10 cellular contexts compared by ENCODE assay signal in the genomic region with DNA sequence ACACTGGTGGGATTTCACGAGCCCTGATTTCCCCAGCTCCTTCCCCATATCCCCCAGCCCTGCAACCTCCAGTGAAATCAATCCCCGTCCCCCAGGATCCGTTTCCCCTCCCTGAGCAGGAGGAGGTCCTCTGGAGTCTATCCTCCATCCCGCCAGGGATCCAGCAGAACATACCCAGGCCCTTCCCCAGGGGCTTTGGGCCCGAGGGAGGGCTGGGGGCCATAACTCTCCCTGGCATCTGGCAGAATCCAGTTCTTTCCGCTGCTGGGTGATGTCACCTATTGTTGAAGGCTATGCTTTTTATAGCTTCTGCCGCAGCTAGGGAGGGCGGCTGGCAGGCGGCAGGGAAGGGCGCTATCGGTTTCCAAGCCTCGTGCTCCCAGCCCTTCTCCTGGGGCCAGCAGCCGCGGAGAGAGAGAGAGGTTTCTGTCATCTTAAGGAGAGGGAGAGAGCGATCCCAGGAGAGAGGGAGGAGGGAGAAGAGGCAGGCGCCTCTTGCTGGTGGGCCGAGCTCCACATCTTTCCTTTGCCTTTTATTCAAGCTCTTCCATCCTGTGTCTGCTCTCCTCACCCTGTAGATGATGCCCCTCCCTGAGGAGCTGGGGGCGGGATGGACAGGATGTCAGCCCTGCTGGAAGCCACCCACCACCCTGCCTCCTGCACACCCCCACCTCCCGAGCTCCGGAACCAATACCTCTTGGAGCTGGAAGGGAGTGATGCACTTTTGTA.
DNase-seq lines count a peak whose midpoint lies in the region; ATAC-seq, FAIRE-seq and TF ChIP-seq lines count a peak whose summit lies in the region.
"Had no signal": no experiment of that assay in that cellular context is flagged by ENCODE, and none has a peak within 500 bp of the region (broad histone marks: within the 10 kb centered on the region; RNA-seq: fewer than 3 reads in every experiment).

No MANE protein-coding gene starts in this region.

- no peak overlapping the region for H3K4me2 ChIP-seq in HepG2 (ENCODE audit: low read depth, low read length)

- H3K27me3 Mint-ChIP-seq in type B pancreatic cell = peaks cover 7% of the 10 kb centered on the region

- H3K27me3 ChIP-seq in right lobe of liver = no peaks in the 10 kb centered on the region
- peaks cover 0 to 6% of the 10 kb centered on the region in 2 experiments; a peak in 1 of 5 replicates for H3K27me3 ChIP-seq in HepG2 (ENCODE audit: control insufficient read depth in 1 of 2, insufficient read depth in 2 of 2, low read length in 2 of 2)
- no peaks in the 10 kb centered on the region for H3K27me3 ChIP-seq in brain microvascular endothelial cell (replicated peaks)
- peaks cover 0 to 13% of the 10 kb centered on the region in 2 donors for H3K27me3 ChIP-seq in left lung
- H3K27me3 ChIP-seq in tibial nerve = no peaks in the 10 kb centered on the region
- H3K27me3 ChIP-seq: neutrophil had no signal

- 33% methylated on average over 10 of the region's 20 CpGs for WGBS in right lobe of liver (ENCODE audit: insufficient coverage, low coverage, low lambda C conversion rate, missing lambda C conversion rate)
- WGBS in HepG2 (ENCODE audit: low lambda C conversion rate) = 39% methylated on average over 17 of the region's 20 CpGs
- WGBS in tibial nerve, 2 donors = 35 to 41% methylated on average over 13 to 19 of the region's 20 CpGs

- ATAC-seq in right lobe of liver (peak; percentile 42 to 64 (median 50)), HepG2 (no peak), left lung (peak; percentile 54), GM18870 (IDR thresholded peaks at IDR 0.05; ENCODE audit: unreplicated experiment) (no peak)

- in situ Hi-C loops in HepG2 (cut with HindIII; ENCODE audit: extremely low pct_ligation_motif_present, low pct_unique_long_range_greater_than_20kb) (no loop called here), brain microvascular endothelial cell (cut with HindIII; ENCODE audit: low pct_ligation_motif_present, low sequenced_read_pairs) (no loop called here)

- H3K36me3 Mint-ChIP-seq in type B pancreatic cell = no peaks in the 10 kb centered on the region

- POLR2A ChIA-PET in HepG2 (lab: Yijun Ruan, JAX) = no interaction called here

- TF ChIP-seq CTCF in right lobe of liver (IDR thresholded peaks at IDR 0.05) = no peak
- no peak for TF ChIP-seq CTCF in HepG2 (CRISPR knock-in tag; IDR thresholded peaks at IDR 0.05)
- TF ChIP-seq CTCF in brain microvascular endothelial cell (IDR thresholded peaks at IDR 0.05; ENCODE audit: low read depth, low read length, missing control alignments) = peak; percentile 5
- no peak for TF ChIP-seq CTCF in left lung (IDR thresholded peaks at IDR 0.05)
- no peak for TF ChIP-seq CTCF in type B pancreatic cell (conservative IDR thresholded peaks at IDR 0.05)
- TF ChIP-seq CTCF in tibial nerve (IDR thresholded peaks at IDR 0.05) = no peak

- H3K9ac ChIP-seq in HepG2 (ENCODE audit: insufficient read depth, low read depth, low read length) = no peak overlapping the region

- H4K20me1 ChIP-seq in HepG2 (ENCODE audit: insufficient read depth, low read length) = no peaks in the 10 kb centered on the region

- CTCF ChIA-PET in HepG2 (lab: Yijun Ruan, JAX; ENCODE audit: low intra/inter-chr PET ratio, low total read pairs) = no interaction called here

- no peak for FAIRE-seq in HepG2 (lab: Jason Lieb, UNC)

- no peaks in the 10 kb centered on the region for H3K4me1 ChIP-seq in right lobe of liver
- no peaks in the 10 kb centered on the region for H3K4me1 ChIP-seq in HepG2 (ENCODE audit: insufficient read depth, low read length)
- H3K4me1 ChIP-seq in left lung = peaks cover 12 to 31% of the 10 kb centered on the region in 2 donors
- peaks cover 0 to 27% (median 0%) of the 10 kb centered on the region in 4 donors for H3K4me1 ChIP-seq in tibial nerve

- no peak overlapping the region for H2AFZ ChIP-seq in HepG2 (ENCODE audit: low read length)

- H3K27ac Mint-ChIP-seq in type B pancreatic cell = peak overlapping the region; percentile 67
- H3K27ac Mint-ChIP-seq: B cell had no signal

- H3K27ac ChIP-seq in right lobe of liver = no peak overlapping the region
- no peak overlapping the region for H3K27ac ChIP-seq in HepG2 (ENCODE audit: extremely low read length, insufficient read depth, low read length)
- no peak overlapping the region for H3K27ac ChIP-seq in brain microvascular endothelial cell
- peak overlapping the region; percentile 28 to 33 for H3K27ac ChIP-seq in left lung
- peak overlapping the region in 2 of 4 donors; percentile 27 to 43 for H3K27ac ChIP-seq in tibial nerve
- H3K27ac ChIP-seq: neutrophil had no signal

- no peak for DNase-seq in right lobe of liver
- no peak for DNase-seq in HepG2 (ENCODE audit: low spot score)
- peak; percentile 55 for DNase-seq in brain microvascular endothelial cell
- DNase-seq in left lung = no peak
- no peak for DNase-seq in type B pancreatic cell (ENCODE audit: extremely low spot score, unreplicated experiment)
- no peak for DNase-seq in T1000 (lab: John Stamatoyannopoulos, UW)
- DNase-seq in tibial nerve (ENCODE audit: low spot score in 2 of 2) = no peak

- H3K9me3 Mint-ChIP-seq in type B pancreatic cell = no peaks in the 10 kb centered on the region

- TF ChIP-seq POLR2A in right lobe of liver (IDR thresholded peaks at IDR 0.05) (no peak), HepG2 (IDR thresholded peaks at IDR 0.05; ENCODE audit: insufficient read depth in 1 of 2, low read depth in 2 of 2, low read length in 2 of 2) (no peak), tibial nerve (IDR thresholded peaks at IDR 0.05) (no peak)

- H3K4me3 Mint-ChIP-seq in type B pancreatic cell = peak overlapping the region; percentile 62
- H3K4me3 Mint-ChIP-seq: B cell had no signal

- BruUV-seq in HepG2 (replicated peaks; lab: Mats Ljungman, UMichigan) = no TSS peak

- H3K36me3 ChIP-seq in right lobe of liver = no peaks in the 10 kb centered on the region
- H3K36me3 ChIP-seq in HepG2 (replicated peaks in 1 of 2; ENCODE audit: control insufficient read depth in 1 of 2, insufficient read depth in 2 of 2, low read length in 2 of 2) = no peaks in the 10 kb centered on the region
- H3K36me3 ChIP-seq in brain microvascular endothelial cell (replicated peaks) = no peaks in the 10 kb centered on the region
- no peaks in the 10 kb centered on the region for H3K36me3 ChIP-seq in left lung
- peaks cover 0 to 20% (median 0%) of the 10 kb centered on the region in 3 donors for H3K36me3 ChIP-seq in tibial nerve
- H3K36me3 ChIP-seq: neutrophil had no signal

- TF ChIP-seq RAD21 in HepG2 (CRISPR knock-in tag; IDR thresholded peaks at IDR 0.05) = no peak

- H3K4me1 Mint-ChIP-seq in type B pancreatic cell (ENCODE audit: unreplicated experiment) = peaks cover 29% of the 10 kb centered on the region
- H3K4me1 Mint-ChIP-seq: B cell had no signal

- no peak for TF ChIP-seq EP300 in HepG2 (IDR thresholded peaks at IDR 0.05; ENCODE audit: low read depth in 2 of 2, low read length in 2 of 2)
- TF ChIP-seq EP300 in HepG2 (CRISPR knock-in tag; IDR thresholded peaks at IDR 0.05; ENCODE audit: borderline replicate concordance) = no peak
- peak in 1 of 2 donors; percentile 18 for TF ChIP-seq EP300 in tibial nerve (IDR thresholded peaks at IDR 0.05)

- no peaks in the 10 kb centered on the region for H3K9me3 ChIP-seq in right lobe of liver
- H3K9me3 ChIP-seq in HepG2 (ENCODE audit: low read length) = no peaks in the 10 kb centered on the region
- no peaks in the 10 kb centered on the region for H3K9me3 ChIP-seq in left lung
- no peaks in the 10 kb centered on the region for H3K9me3 ChIP-seq in tibial nerve
- H3K9me3 ChIP-seq: neutrophil had no signal

- intact Hi-C loops in right lobe of liver (cut with DNase I) = no loop called here
- intact Hi-C loops in HepG2 (cut with micrococcal nuclease; ENCODE audit: unreplicated experiment) = no loop called here
- intact Hi-C loops in left lung (cut with DNase I) = no loop called here

- no peaks in the 10 kb centered on the region for H3K79me2 ChIP-seq in HepG2 (ENCODE audit: insufficient read depth, low read length)

- no peak overlapping the region for H3K4me3 ChIP-seq in right lobe of liver
- H3K4me3 ChIP-seq in HepG2 (replicated peaks in 1 of 3; ENCODE audit: insufficient read depth in 1 of 3, low read depth in 2 of 3, low read length in 3 of 3) = no peak overlapping the region
- H3K4me3 ChIP-seq in brain microvascular endothelial cell (ENCODE audit: low read depth, low read length) = peak overlapping the region; percentile 5
- H3K4me3 ChIP-seq in left lung = no peak overlapping the region
- no peak overlapping the region for H3K4me3 ChIP-seq in tibial nerve

TF ChIP-seq in HepG2, 621 proteins besides CTCF, POLR2A, EP300 and RAD21 (continues in another document):
- no peak for TF ChIP-seq RARG (CRISPR knock-in tag; IDR thresholded peaks at IDR 0.05; ENCODE audit: low read depth)
- TF ChIP-seq ZNF607 (CRISPR knock-in tag; IDR thresholded peaks at IDR 0.05; ENCODE audit: borderline replicate concordance) = no peak
- TF ChIP-seq HNRNPK (IDR thresholded peaks at IDR 0.05; ENCODE audit: low read depth, low read length, poor library complexity, severe bottlenecking) = no peak
- TF ChIP-seq ZSCAN9 (CRISPR knock-in tag; IDR thresholded peaks at IDR 0.05; ENCODE audit: borderline replicate concordance) = no peak
- no peak for TF ChIP-seq FOXM1 (CRISPR knock-in tag; IDR thresholded peaks at IDR 0.05)
- TF ChIP-seq, protein P1, sequence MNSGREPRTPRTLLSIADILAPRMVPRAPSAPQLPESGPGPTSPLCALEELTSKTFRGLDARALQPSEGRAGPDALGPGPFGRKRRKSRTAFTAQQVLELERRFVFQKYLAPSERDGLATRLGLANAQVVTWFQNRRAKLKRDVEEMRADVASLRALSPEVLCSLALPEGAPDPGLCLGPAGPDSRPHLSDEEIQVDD (CRISPR knock-in tag; IDR thresholded peaks at IDR 0.05; ENCODE audit: borderline replicate concordance) = no peak
- no peak for TF ChIP-seq ZNF83 (CRISPR knock-in tag; IDR thresholded peaks at IDR 0.05; ENCODE audit: borderline replicate concordance)
- TF ChIP-seq, protein P2, sequence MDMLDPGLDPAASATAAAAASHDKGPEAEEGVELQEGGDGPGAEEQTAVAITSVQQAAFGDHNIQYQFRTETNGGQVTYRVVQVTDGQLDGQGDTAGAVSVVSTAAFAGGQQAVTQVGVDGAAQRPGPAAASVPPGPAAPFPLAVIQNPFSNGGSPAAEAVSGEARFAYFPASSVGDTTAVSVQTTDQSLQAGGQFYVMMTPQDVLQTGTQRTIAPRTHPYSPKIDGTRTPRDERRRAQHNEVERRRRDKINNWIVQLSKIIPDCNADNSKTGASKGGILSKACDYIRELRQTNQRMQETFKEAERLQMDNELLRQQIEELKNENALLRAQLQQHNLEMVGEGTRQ (IDR thresholded peaks at IDR 0.05; ENCODE audit: low read depth, low read length) = no peak
- TF ChIP-seq, protein P2 (CRISPR knock-in tag; IDR thresholded peaks at IDR 0.05; ENCODE audit: borderline replicate concordance) = no peak

Comparison
In these comparisons a context has a peak if more than half of its experiments do, and no peak if none do; other contexts are left out.
1. ATAC-seq: peak in right lobe of liver (4 of 4) and left lung (single experiment); none in HepG2 (single experiment) and GM18870 (single experiment).
2. H3K27ac ChIP-seq: peak in left lung (2 of 2); none in right lobe of liver (0 of 3), HepG2 (single experiment) and brain microvascular endothelial cell (single experiment).